Comparison of ENCODE assay signal across 9 cellular contexts in genomic region chr12:106583578-106584103, GRCh38. TPM values are rescaled to one million over a fixed set of nuclear protein-coding genes. Genes with fewer than 3 reads are reported as not detected.
DNase-seq lines count a peak whose midpoint lies in the region; ATAC-seq and TF ChIP-seq lines count a peak whose summit lies in the region.
"Had no signal": no experiment of that assay in that cellular context is flagged by ENCODE, and none has a peak within 500 bp of the region (broad histone marks: within the 10 kb centered on the region; RNA-seq: fewer than 3 reads in every experiment).

No MANE protein-coding gene starts in this region.

- H3K27ac Mint-ChIP-seq in type B pancreatic cell = no peak overlapping the region

- no peaks in the 10 kb centered on the region for H3K36me3 Mint-ChIP-seq in type B pancreatic cell

- H3K9me3 Mint-ChIP-seq in type B pancreatic cell = no peaks in the 10 kb centered on the region

- WGBS in heart right ventricle, 2 donors = 1 to 2% methylated on average over 50 of the region's 50 CpGs

- H3K4me1 ChIP-seq in heart right ventricle (peaks cover 8 to 75% (median 50%) of the 10 kb centered on the region in 9 donors), ascending aorta (peaks cover 6 to 13% of the 10 kb centered on the region in 2 donors)

- peaks cover 24 to 100% (median 100%) of the 10 kb centered on the region in 7 donors for H3K27me3 ChIP-seq in heart right ventricle
- peaks cover 14% of the 10 kb centered on the region for H3K27me3 ChIP-seq in ascending aorta
- H3K27me3 ChIP-seq in layer of hippocampus (ENCODE audit: control insufficient read depth, insufficient read depth, low read length) = peaks cover 37% of the 10 kb centered on the region

- DNase-seq in heart right ventricle (no peak), Right ventricle myocardium superior (no peak), ascending aorta (ENCODE audit: low spot score in 2 of 2) (no peak), type B pancreatic cell (ENCODE audit: extremely low spot score, unreplicated experiment) (no peak)
- DNase-seq: NCI-H2081 had no signal

- H3K4me1 Mint-ChIP-seq in type B pancreatic cell (ENCODE audit: unreplicated experiment) = peaks cover 10% of the 10 kb centered on the region

- intact Hi-C loops in heart right ventricle (cut with DNase I) (loop anchor here in 1 of 10 donors (5.0 kb wide), 1 partner anchor 1739 kb away; no protein-coding TSS in a partner anchor), Right ventricle myocardium superior (cut with DNase I) (no loop called here), ascending aorta (cut with DNase I) (no loop called here)

- peaks cover 97% of the 10 kb centered on the region for H3K27me3 Mint-ChIP-seq in type B pancreatic cell

- H3K9me3 ChIP-seq in heart right ventricle (no peaks in the 10 kb centered on the region), ascending aorta (no peaks in the 10 kb centered on the region)

- H3K36me3 ChIP-seq in heart right ventricle (no peaks in the 10 kb centered on the region), ascending aorta (no peaks in the 10 kb centered on the region)

- H3K4me3 ChIP-seq in heart right ventricle (peak overlapping the region; percentile 2 to 50 (median 43)), ascending aorta (peak overlapping the region; percentile 47 to 60)

- ATAC-seq in heart right ventricle (peak in 2 of 8 donors; percentile 8 to 15), Right ventricle myocardium superior (ENCODE audit: poor library complexity) (no peak), GM21447 (IDR thresholded peaks at IDR 0.05; ENCODE audit: unreplicated experiment) (no peak), GM18498 (IDR thresholded peaks at IDR 0.05; ENCODE audit: unreplicated experiment) (no peak), HG02588 (IDR thresholded peaks at IDR 0.05; ENCODE audit: unreplicated experiment) (no peak)

- TF ChIP-seq CTCF in heart right ventricle (IDR thresholded peaks at IDR 0.05) = no peak
- TF ChIP-seq CTCF in ascending aorta (IDR thresholded peaks at IDR 0.05) = no peak
- TF ChIP-seq CTCF in type B pancreatic cell (conservative IDR thresholded peaks at IDR 0.05) = no peak

- no peak overlapping the region for H3K27ac ChIP-seq in heart right ventricle
- no peak overlapping the region for H3K27ac ChIP-seq in ascending aorta
- H3K27ac ChIP-seq in layer of hippocampus (ENCODE audit: low read depth, low read length) = peak overlapping the region; percentile 71

- H3K4me3 Mint-ChIP-seq in type B pancreatic cell = peak overlapping the region; percentile 88

RNA-seq across cellular contexts. Expression of gene RFX4, which starts 0.8 kb away (rescaled TPM):
- total RNA-seq in heart right ventricle = under 1 TPM in 2 of 10 donors, not detected in 8; 0.11 TPM
- under 1 TPM in 1 of 2 donors, not detected in 1; 0.01 TPM for polyA plus RNA-seq in heart right ventricle
- not detected for total RNA-seq in Right ventricle myocardium superior
- total RNA-seq in ascending aorta = not detected
- 0.29 and 25.4 TPM in 2 replicates for total RNA-seq in type B pancreatic cell (ENCODE audit: low replicate concordance)
